8 cellular contexts compared by ENCODE assay signal in genomic region chr17:80970044-80970761, GRCh38. TPM values are rescaled to one million over a fixed set of nuclear protein-coding genes. Genes with fewer than 3 reads are reported as not detected.
DNase-seq lines count a peak whose midpoint lies in the region; ATAC-seq and TF ChIP-seq lines count a peak whose summit lies in the region.

No MANE protein-coding gene starts in this region.

- TF ChIP-seq POLR2A in IMR-90 (IDR thresholded peaks at IDR 0.05; ENCODE audit: low read depth, low read length) (no peak), ovary (IDR thresholded peaks at IDR 0.05) (no peak)

- no peak overlapping the region for H4K8ac ChIP-seq in IMR-90 (ENCODE audit: low read depth in 2 of 2, low read length in 2 of 2)

- no peaks in the 10 kb centered on the region for H3K9me3 ChIP-seq in IMR-90 (ENCODE audit: control insufficient read depth, insufficient read depth, low read length)
- H3K9me3 ChIP-seq in ovary: no peaks in the 10 kb centered on the region

- CTCF ChIA-PET in IMR-90 (lab: Yijun Ruan, JAX): interaction anchor here (0.6 kb wide), 1 partner anchor 12 kb away, joined by 4 read pairs; no protein-coding TSS in a partner anchor

- DNase-seq in DMS153 (lab: John Stamatoyannopoulos, UW): peak; percentile 17
- DNase-seq in IMR-90: no peak
- peak; percentile 41 to 49 for DNase-seq in activated CD4-positive, alpha-beta T cell treated with anti-CD3 and anti-CD28 coated beads, Interleukin-2, amount 50 U/mL, for 4 hours
- DNase-seq in ovary: peak in 4 of 5 donors; percentile 47 to 70 (median 60)

- H3K23ac ChIP-seq in IMR-90 (ENCODE audit: low read depth, low read length): peak overlapping the region; percentile 27

- H4K20me1 ChIP-seq in IMR-90 (ENCODE audit: insufficient read depth, low read length): no peaks in the 10 kb centered on the region

- H3K27ac ChIP-seq in IMR-90 (ENCODE audit: insufficient read depth, low read length) (no peak overlapping the region), ovary (no peak overlapping the region)

- dilution Hi-C loops in IMR-90 (cut with HindIII; ENCODE audit: low sequenced_read_pairs, unreplicated experiment): no loop called here

- no peak overlapping the region for H3K9ac ChIP-seq in IMR-90 (ENCODE audit: low read depth, low read length)

- H2AK9ac ChIP-seq in IMR-90 (replicated peaks; ENCODE audit: low read depth, low read length, poor library complexity): peak overlapping the region; percentile 65

- no peak overlapping the region for H3K4me2 ChIP-seq in IMR-90 (ENCODE audit: low read depth, low read length)

- no peaks in the 10 kb centered on the region for H3K79me1 ChIP-seq in IMR-90 (ENCODE audit: low read depth in 1 of 2, low read length in 2 of 2)

- no peak overlapping the region for H3K18ac ChIP-seq in IMR-90 (ENCODE audit: low read depth, low read length)

- H3K4me3 ChIP-seq in IMR-90 (ENCODE audit: insufficient read depth, low read depth, low read length) (no peak overlapping the region), ovary (no peak overlapping the region)

- H3K14ac ChIP-seq in IMR-90 (replicated peaks; ENCODE audit: low read depth, low read length): no peak overlapping the region

- no peak overlapping the region for H3K4ac ChIP-seq in IMR-90 (ENCODE audit: low read depth, low read length)

- no peak overlapping the region for H2BK15ac ChIP-seq in IMR-90 (ENCODE audit: low read depth, low read length)

- H3K27me3 ChIP-seq in IMR-90 (ENCODE audit: control insufficient read depth, insufficient read depth, low read length) (no peaks in the 10 kb centered on the region), ovary (no peaks in the 10 kb centered on the region)

- in situ Hi-C loops in IMR-90 (cut with MboI; ENCODE audit: low sequenced_read_pairs): no loop called here

- BruUV-seq in IMR-90 (replicated peaks; lab: Mats Ljungman, UMichigan): no TSS peak

- H2AFZ ChIP-seq in IMR-90 (replicated peaks; ENCODE audit: low read length, poor library complexity): peak overlapping the region; percentile 43

- POLR2A ChIA-PET in IMR-90 (lab: Charles Lee; ENCODE audit: unreplicated experiment): no interaction called here

- H2BK120ac ChIP-seq in IMR-90 (ENCODE audit: low read depth, low read length): 0 out of 2 replicates have a peak overlapping the region, but pooled peaks have one; percentile 8

- H4K91ac ChIP-seq in IMR-90 (ENCODE audit: insufficient read depth, low read depth, low read length): 0 out of 2 replicates have a peak overlapping the region, but pooled peaks have one; percentile 26

- H3K4me1 ChIP-seq in IMR-90 (ENCODE audit: control insufficient read depth, insufficient read depth, low read length) (peaks cover 8% of the 10 kb centered on the region), ovary (ENCODE audit: insufficient read depth) (peaks cover 19% of the 10 kb centered on the region)

- H3K56ac ChIP-seq in IMR-90 (ENCODE audit: extremely low read depth, insufficient read depth, low read length): no peak overlapping the region

- no peak for TF ChIP-seq EP300 in ovary (IDR thresholded peaks at IDR 0.05)

- H2BK5ac ChIP-seq in IMR-90 (ENCODE audit: low read depth, low read length, poor library complexity, severe bottlenecking): no peak overlapping the region

- no peaks in the 10 kb centered on the region; the same call in 1 of the 2 replicates for H3K36me3 ChIP-seq in IMR-90 (ENCODE audit: control insufficient read depth, insufficient read depth, low read length)
- H3K36me3 ChIP-seq in ovary: no peaks in the 10 kb centered on the region

- peak; percentile 55 for ATAC-seq in IMR-90 (ENCODE audit: low read depth)
- ATAC-seq in esophagus mucosa: peak; percentile 48
- no peak for ATAC-seq in HG02938 (IDR thresholded peaks at IDR 0.05; ENCODE audit: unreplicated experiment)
- no peak for ATAC-seq in HG03280 (IDR thresholded peaks at IDR 0.05; ENCODE audit: unreplicated experiment)
- no peak for ATAC-seq in GM21825 (IDR thresholded peaks at IDR 0.05; ENCODE audit: unreplicated experiment)

- no peak overlapping the region for H4K5ac ChIP-seq in IMR-90 (ENCODE audit: low read depth, low read length)

- peak; percentile 47 for TF ChIP-seq RAD21 in IMR-90 (IDR thresholded peaks at IDR 0.05; ENCODE audit: low read length)

- H2AK5ac ChIP-seq in IMR-90 (ENCODE audit: low read depth, low read length): 0 out of 2 replicates have a peak overlapping the region, but pooled peaks have one; percentile 9

- H2BK20ac ChIP-seq in IMR-90 (ENCODE audit: low read depth, low read length): no peak overlapping the region

- intact Hi-C loops in IMR-90 (cut with micrococcal nuclease) (no loop called here), ovary (cut with DNase I) (loop anchor here in 2 of 4 donors (5.0 to 10.0 kb wide), 2 partner anchors 98 to 105 kb away; no protein-coding TSS in a partner anchor)

- 61% methylated on average over 12 of the region's 20 CpGs; no CpG with 5 or more reads in 1 of the 2 experiments for WGBS in IMR-90 (ENCODE audit: extremely low coverage in 2 of 2, insufficient read length in 1 of 2), 2 experiments
- WGBS in ovary, 3 donors: 20 to 55% (median 31%) methylated on average over 17 to 20 of the region's 20 CpGs

- peaks cover 7% of the 10 kb centered on the region; the same call in 1 of the 2 replicates for H3K9me1 ChIP-seq in IMR-90 (ENCODE audit: insufficient read depth, low read length)

- TF ChIP-seq CTCF in IMR-90 (conservative IDR thresholded peaks at IDR 0.05; ENCODE audit: low read depth, low read length) (peak; percentile 30), ovary (IDR thresholded peaks at IDR 0.05) (peak; percentile 17 to 61 (median 41))

TF ChIP-seq in IMR-90, 13 proteins besides CTCF, POLR2A, EP300 and RAD21:
- TF ChIP-seq, protein P1, sequence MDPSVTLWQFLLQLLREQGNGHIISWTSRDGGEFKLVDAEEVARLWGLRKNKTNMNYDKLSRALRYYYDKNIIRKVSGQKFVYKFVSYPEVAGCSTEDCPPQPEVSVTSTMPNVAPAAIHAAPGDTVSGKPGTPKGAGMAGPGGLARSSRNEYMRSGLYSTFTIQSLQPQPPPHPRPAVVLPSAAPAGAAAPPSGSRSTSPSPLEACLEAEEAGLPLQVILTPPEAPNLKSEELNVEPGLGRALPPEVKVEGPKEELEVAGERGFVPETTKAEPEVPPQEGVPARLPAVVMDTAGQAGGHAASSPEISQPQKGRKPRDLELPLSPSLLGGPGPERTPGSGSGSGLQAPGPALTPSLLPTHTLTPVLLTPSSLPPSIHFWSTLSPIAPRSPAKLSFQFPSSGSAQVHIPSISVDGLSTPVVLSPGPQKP (IDR thresholded peaks at IDR 0.05; ENCODE audit: borderline replicate concordance, low read depth, low read length): no peak
- TF ChIP-seq CHD1 (IDR thresholded peaks at IDR 0.05; ENCODE audit: low read depth, low read length): no peak
- TF ChIP-seq MAFK (IDR thresholded peaks at IDR 0.05; ENCODE audit: low read depth, low read length): no peak
- TF ChIP-seq MAZ (IDR thresholded peaks at IDR 0.05; ENCODE audit: borderline replicate concordance, low read depth, low read length): no peak
- TF ChIP-seq BHLHE40 (IDR thresholded peaks at IDR 0.05; ENCODE audit: low read depth, low read length): no peak
- TF ChIP-seq SMC3 (IDR thresholded peaks at IDR 0.05; ENCODE audit: low read depth, low read length): no peak
- TF ChIP-seq FOS (IDR thresholded peaks at IDR 0.05; ENCODE audit: low read depth, low read length): no peak
- TF ChIP-seq, protein P2, sequence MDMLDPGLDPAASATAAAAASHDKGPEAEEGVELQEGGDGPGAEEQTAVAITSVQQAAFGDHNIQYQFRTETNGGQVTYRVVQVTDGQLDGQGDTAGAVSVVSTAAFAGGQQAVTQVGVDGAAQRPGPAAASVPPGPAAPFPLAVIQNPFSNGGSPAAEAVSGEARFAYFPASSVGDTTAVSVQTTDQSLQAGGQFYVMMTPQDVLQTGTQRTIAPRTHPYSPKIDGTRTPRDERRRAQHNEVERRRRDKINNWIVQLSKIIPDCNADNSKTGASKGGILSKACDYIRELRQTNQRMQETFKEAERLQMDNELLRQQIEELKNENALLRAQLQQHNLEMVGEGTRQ (IDR thresholded peaks at IDR 0.05; ENCODE audit: low read depth, low read length): no peak
- no peak for TF ChIP-seq NFE2L2 (IDR thresholded peaks at IDR 0.05; ENCODE audit: low read depth, low read length)
- no peak for TF ChIP-seq MXI1 (IDR thresholded peaks at IDR 0.05; ENCODE audit: borderline replicate concordance, low read depth, low read length)

RNA-seq across cellular contexts. Expression of gene CHMP6, which starts 21.4 kb away (rescaled TPM):
- total RNA-seq in IMR-90 (2012; rRNA removed) (5.0 and 7.2 TPM in 2 replicates), esophagus mucosa (22.2 TPM), ovary (10 to 100 TPM; 18.5 to 29.7 (median 26.5) TPM)
- polyA plus RNA-seq in IMR-90 (2012; rRNA removed) (40.3 and 44.2 TPM in 2 replicates), ovary (10 to 100 TPM; 25.6 to 27.5 TPM)
- 36.0 and 41.8 TPM in 2 replicates for polyA plus RNA-seq in IMR-90 (2012; cell fraction: cytosol; rRNA removed)
- polyA plus RNA-seq in IMR-90 (2012; cell fraction: nucleus; rRNA removed; ENCODE audit: low replicate concordance): 18.8 and 27.5 TPM in 2 replicates

Comparison
In these comparisons a context has a peak if more than half of its experiments do, and no peak if none do; other contexts are left out.
1. ATAC-seq: peak in IMR-90 (single experiment) and esophagus mucosa (single experiment); none in HG02938 (single experiment), HG03280 (single experiment) and GM21825 (single experiment).